Comparison of ENCODE assay signal across 2 cellular contexts in genomic region chr11:46947399-46948077, GRCh38.
TF ChIP-seq lines count a peak whose summit lies in the region.

No MANE protein-coding gene starts in this region.

TF ChIP-seq in HepG2, 621 proteins besides CTCF, POLR2A, EP300 and RAD21:
- TF ChIP-seq ZNF44 (CRISPR knock-in tag; IDR thresholded peaks at IDR 0.05) (no peak), SOX13 (IDR thresholded peaks at IDR 0.05) (no peak), SOX13 (CRISPR knock-in tag; conservative IDR thresholded peaks at IDR 0.05 in 1 of 2, IDR thresholded peaks at IDR 0.05 in 1 of 2) (peak in 1 of 2 experiments; percentile 29; a peak in 1 of 4 replicates), KLF15 (CRISPR knock-in tag; IDR thresholded peaks at IDR 0.05; ENCODE audit: borderline replicate concordance) (no peak), SP140L (CRISPR knock-in tag; IDR thresholded peaks at IDR 0.05; ENCODE audit: borderline replicate concordance) (no peak)

TF ChIP-seq in HEK293T, 16 proteins besides CTCF, POLR2A, EP300 and RAD21:
- TF ChIP-seq SP1 (IDR thresholded peaks at IDR 0.05) (no peak), PKNOX1 (IDR thresholded peaks at IDR 0.05) (no peak)
